ENCODE assay signal across 22 cellular contexts in the genomic region with DNA sequence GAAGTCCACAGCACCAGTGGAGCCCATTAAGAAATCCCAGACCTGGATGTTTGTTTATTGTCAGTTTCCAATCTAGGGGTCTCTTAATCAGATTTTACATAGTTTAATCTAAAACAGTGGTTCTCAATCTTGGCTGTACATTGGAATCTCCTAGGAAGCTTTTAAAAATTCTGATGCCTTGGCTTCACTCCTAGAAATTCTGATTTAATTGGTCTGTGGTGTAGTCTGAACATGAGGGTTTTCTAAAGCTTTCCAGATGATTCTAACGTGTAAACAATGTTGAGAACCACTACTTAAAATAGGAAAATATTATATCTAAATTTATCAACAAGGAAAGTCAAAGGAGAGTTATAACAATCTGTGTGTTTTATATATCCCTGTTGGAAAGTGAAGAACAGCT. TPM values are rescaled to one million over a fixed set of nuclear protein-coding genes. Genes with fewer than 3 reads are reported as not detected.
A peak's percentile ranks its signal among the peaks of the same experiment; 100 is the strongest.
DNase-seq lines count a peak whose midpoint lies in the region; ATAC-seq, FAIRE-seq and TF ChIP-seq lines count a peak whose summit lies in the region.
"Had no signal": no experiment of that assay in that cellular context is flagged by ENCODE, and none has a peak within 500 bp of the region (broad histone marks: within the 10 kb centered on the region; RNA-seq: fewer than 3 reads in every experiment).

No MANE protein-coding gene starts in this region.

- H3K36me3 ChIP-seq in PC-3 (ENCODE audit: low read depth, low read length) = no peaks in the 10 kb centered on the region
- H3K36me3 ChIP-seq in H7 (replicated peaks; ENCODE audit: control insufficient read depth, insufficient read depth, low read length) = no peaks in the 10 kb centered on the region
- H3K36me3 ChIP-seq: MG63, SJSA1 had no signal

- BruUV-seq in PC-3 (replicated peaks; lab: Mats Ljungman, UMichigan) = TSS peak; percentile 26

- H3K27ac ChIP-seq in PC-3 (ENCODE audit: low read length) = peak overlapping the region; percentile 84
- H3K27ac ChIP-seq: PC-9, SJSA1 had no signal

- intact Hi-C loops in PC-3 (cut with micrococcal nuclease) = no loop called here

- TF ChIP-seq CTCF in AG10803 (conservative IDR thresholded peaks at IDR 0.05; ENCODE audit: low read length) (no peak), PC-3 (conservative IDR thresholded peaks at IDR 0.05; ENCODE audit: low read depth, low read length) (no peak)

- DNase-seq in AG10803 (ENCODE audit: low read depth) (peak; percentile 64), PC-3 (no peak), pons (ENCODE audit: low spot score) (peak; percentile 32), H7 (no peak), HEK293T (ENCODE audit: extremely low spot score) (no peak)
- DNase-seq: Calu3; DMS79 treated with DMSO at 0.1 percent for 48 hours; H9; HFFc6; KBM-7; MG63; NCI-H1930; NCI-H2107; NCI-H524 treated with DMSO at 0.1 percent for 48 hours; NK-92 treated with Interleukin-12 subunit alpha and Interleukin-12 subunit beta, amount 100 ng/mL, for 24 hours; PC-9; Right ventricle myocardium superior; RPMI8226 had no signal

- no peaks in the 10 kb centered on the region for H3K79me2 ChIP-seq in PC-3 (ENCODE audit: low read length)

- POLR2A ChIA-PET in PC-3 (lab: Charles Lee; ENCODE audit: unreplicated experiment) (interaction anchor here (0.9 to 1.0 kb wide), 2 partner anchors 56 to 66 kb away, joined by 3 to 10 read pairs; no protein-coding TSS in a partner anchor), HEK293T (lab: Yijun Ruan, JAX) (no interaction called here)

- H3K9me3 ChIP-seq in PC-3 (ENCODE audit: low read length) = no peaks in the 10 kb centered on the region
- H3K9me3 ChIP-seq: MG63, SJSA1 had no signal

- no peak overlapping the region for H3K4me3 ChIP-seq in AG10803 (ENCODE audit: low read length)
- H3K4me3 ChIP-seq in PC-3 (ENCODE audit: low read length) = no peak overlapping the region
- H3K4me3 ChIP-seq in H7 (ENCODE audit: insufficient read depth, low read depth, low read length) = no peak overlapping the region
- H3K4me3 ChIP-seq: MG63, PC-9, SJSA1 had no signal

- H4K20me1 ChIP-seq in PC-3 (ENCODE audit: low read length) = no peaks in the 10 kb centered on the region

- peak; percentile 37 for FAIRE-seq in endometrium (lab: Jason Lieb, UNC)
- FAIRE-seq: A204.1 had no signal

- H3K4me2 ChIP-seq in PC-3 (ENCODE audit: low read length) = peak overlapping the region; percentile 36
- H3K4me2 ChIP-seq: PC-9 had no signal

- ATAC-seq in PC-3 = peak; percentile 20
- ATAC-seq in HG03342 (IDR thresholded peaks at IDR 0.05; ENCODE audit: unreplicated experiment) = no peak

- peaks cover 35% of the 10 kb centered on the region for H3K4me1 ChIP-seq in PC-3 (ENCODE audit: insufficient read depth, low read length)
- H3K4me1 ChIP-seq: SJSA1 had no signal

- peak overlapping the region; percentile 54 for H3K9ac ChIP-seq in PC-3 (ENCODE audit: low read length)

- no peaks in the 10 kb centered on the region for H3K27me3 ChIP-seq in PC-3 (ENCODE audit: low read length)
- H3K27me3 ChIP-seq in H7 (ENCODE audit: control insufficient read depth, insufficient read depth, low read length) = no peaks in the 10 kb centered on the region
- H3K27me3 ChIP-seq: MG63, SJSA1 had no signal

- H2AFZ ChIP-seq in PC-3 (ENCODE audit: low read length) = no peak overlapping the region
- H2AFZ ChIP-seq: PC-9 had no signal

- H3F3A ChIP-seq in PC-3 (ENCODE audit: low read length, unreplicated experiment) = no peaks in the 10 kb centered on the region

- H3K9me2 ChIP-seq in PC-3 (replicated peaks; ENCODE audit: low read length) = no peaks in the 10 kb centered on the region

- CTCF ChIA-PET in PC-3 (lab: Charles Lee) (interaction anchor here (0.7 to 1.1 kb wide), 2 partner anchors 16 to 55 kb away, joined by 3 to 6 read pairs; no protein-coding TSS in a partner anchor), HEK293T (lab: Yijun Ruan, JAX) (no interaction called here)

TF ChIP-seq in HEK293T, 16 proteins besides CTCF, POLR2A, EP300 and RAD21:
- TF ChIP-seq LEF1 (IDR thresholded peaks at IDR 0.05; ENCODE audit: borderline replicate concordance) (no peak), ELF4 (IDR thresholded peaks at IDR 0.05) (no peak)

RNA-seq across cellular contexts. Expression of a gene that starts 56.5 kb away (rescaled TPM):
- total RNA-seq in PC-3 (2014; rRNA removed) = 39.7 and 42.3 TPM in 2 replicates
- 27.5 and 33.0 TPM in 2 replicates for total RNA-seq in H7 (2014; rRNA removed; shearing (Covaris generic))

Comparison
In these comparisons a context has a peak if more than half of its experiments do, and no peak if none do; other contexts are left out.
1. DNase-seq: peak in AG10803 (single experiment) and pons (single experiment); none in PC-3 (single experiment), H7 (single experiment) and HEK293T (single experiment).